Comparison of ENCODE assay signal across 1 cellular context in the genomic region with DNA sequence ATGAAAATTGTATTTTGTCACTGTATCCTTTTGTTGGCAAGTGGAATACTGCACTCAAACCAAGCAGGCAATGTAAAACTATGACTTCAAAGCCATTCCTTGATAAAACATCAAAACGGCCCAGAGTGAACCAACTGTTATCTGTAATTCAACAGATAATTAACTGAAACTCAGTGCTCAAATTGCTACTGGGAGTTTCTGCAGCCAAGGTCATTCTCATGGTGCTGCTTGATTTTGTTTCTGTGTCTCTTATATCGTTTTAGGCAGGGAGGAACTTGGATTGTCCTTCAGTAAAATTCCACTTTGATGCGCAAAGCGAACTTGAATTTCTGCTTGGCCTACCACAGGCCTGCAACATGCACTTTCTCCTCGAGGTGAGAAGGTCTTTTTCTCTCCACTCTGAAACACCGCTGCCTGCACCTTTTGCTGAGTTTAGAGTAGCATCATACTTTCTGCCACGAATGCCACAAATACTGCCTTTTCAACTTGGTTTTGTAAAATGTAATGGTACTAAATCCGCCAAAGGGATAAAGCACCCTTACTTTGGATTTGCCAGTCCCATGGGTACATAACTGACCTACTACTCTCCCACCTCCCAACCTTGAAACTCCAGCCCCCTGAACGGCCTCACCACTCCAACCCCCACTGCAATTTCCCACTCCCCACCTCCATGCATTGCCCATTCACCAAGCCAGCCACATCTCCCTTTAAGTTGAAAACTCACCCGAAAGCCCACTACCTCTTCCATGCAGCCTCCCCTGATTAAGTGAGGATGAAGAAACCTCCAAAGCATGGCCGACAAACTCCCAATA.
TF ChIP-seq lines count a peak whose summit lies in the region.

No MANE protein-coding gene starts in this region.

TF ChIP-seq in endothelial cell of umbilical vein, 7 proteins besides CTCF, POLR2A, EP300 and RAD21:
- TF ChIP-seq, protein P1, sequence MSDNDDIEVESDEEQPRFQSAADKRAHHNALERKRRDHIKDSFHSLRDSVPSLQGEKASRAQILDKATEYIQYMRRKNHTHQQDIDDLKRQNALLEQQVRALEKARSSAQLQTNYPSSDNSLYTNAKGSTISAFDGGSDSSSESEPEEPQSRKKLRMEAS (IDR thresholded peaks at IDR 0.05; ENCODE audit: insufficient read depth, insufficient read length): no peak
- TF ChIP-seq FOS (IDR thresholded peaks at IDR 0.05; ENCODE audit: borderline replicate concordance, insufficient read depth, low read length) (no peak), POLR2AphosphoS5 (IDR thresholded peaks at IDR 0.05; ENCODE audit: insufficient read depth, low read depth, low read length) (no peak), MYC (IDR thresholded peaks at IDR 0.05; ENCODE audit: low read depth, low read length) (no peak), GATA2 (IDR thresholded peaks at IDR 0.05; ENCODE audit: insufficient read depth, insufficient read length, low read depth, low read length) (no peak), JUN (IDR thresholded peaks at IDR 0.05; ENCODE audit: borderline replicate concordance, insufficient read depth, insufficient read length, low read depth) (no peak), EZH2 (IDR thresholded peaks at IDR 0.05; ENCODE audit: borderline replicate concordance, low read depth, low read length, severe bottlenecking) (no peak)
